1 cellular context compared by ENCODE assay signal in genomic region chr11:124800226-124800929, GRCh38.
TF ChIP-seq lines count a peak whose summit lies in the region.

TSS of gene MSANTD2 (minus strand) at chr11:124800406. CDS start at chr11:124800380, 26 bp downstream.

TF ChIP-seq in WTC11, 78 proteins besides CTCF, POLR2A, EP300 and RAD21 (continued from another document):
- 0 out of 2 replicates have a peak, but pooled peaks have one; percentile 26 for TF ChIP-seq CBFB (CRISPR knock-in tag; IDR thresholded peaks at IDR 0.05; ENCODE audit: low read depth)
- 0 out of 2 replicates have a peak, but pooled peaks have one; percentile 24 for TF ChIP-seq AFF4 (CRISPR knock-in tag; IDR thresholded peaks at IDR 0.05; ENCODE audit: borderline replicate concordance)
- TF ChIP-seq FOXJ3 (CRISPR knock-in tag; IDR thresholded peaks at IDR 0.05; ENCODE audit: borderline replicate concordance), result no peak
- TF ChIP-seq NR3C1 (CRISPR knock-in tag; conservative IDR thresholded peaks at IDR 0.05; ENCODE audit: low read depth), result no peak
- peak; percentile 73; the same call in 1 of the 2 replicates for TF ChIP-seq GABPB1 (CRISPR knock-in tag; IDR thresholded peaks at IDR 0.05)
- no peak for TF ChIP-seq ATF6 (CRISPR knock-in tag; IDR thresholded peaks at IDR 0.05)
- TF ChIP-seq CREM (CRISPR knock-in tag; IDR thresholded peaks at IDR 0.05), result peak; percentile 89; the same call in 1 of the 2 replicates
- 0 out of 2 replicates have a peak, but pooled peaks have one; percentile 23 for TF ChIP-seq ZNF232 (CRISPR knock-in tag; IDR thresholded peaks at IDR 0.05)
- peak; percentile 48; the same call in 1 of the 2 replicates for TF ChIP-seq MYBL2 (CRISPR knock-in tag; IDR thresholded peaks at IDR 0.05)
- no peak for TF ChIP-seq ZNF281 (CRISPR knock-in tag; IDR thresholded peaks at IDR 0.05)
- TF ChIP-seq ZMAT4 (CRISPR knock-in tag; IDR thresholded peaks at IDR 0.05), result 0 out of 2 replicates have a peak, but pooled peaks have one; percentile 31
- TF ChIP-seq ZBTB21 (CRISPR knock-in tag; IDR thresholded peaks at IDR 0.05; ENCODE audit: borderline replicate concordance), result 0 out of 2 replicates have a peak, but pooled peaks have one; percentile 74
- TF ChIP-seq PRRX2 (CRISPR knock-in tag; IDR thresholded peaks at IDR 0.05), result no peak
- TF ChIP-seq MAX (CRISPR knock-in tag; IDR thresholded peaks at IDR 0.05), result peak; percentile 48; the same call in 1 of the 2 replicates
- TF ChIP-seq SP1 (CRISPR knock-in tag; conservative IDR thresholded peaks at IDR 0.05), result no peak; the same call in 1 of the 2 replicates
- TF ChIP-seq STAT6 (CRISPR knock-in tag; conservative IDR thresholded peaks at IDR 0.05; ENCODE audit: low read depth), result 0 out of 2 replicates have a peak, but pooled peaks have one; percentile 30
- TF ChIP-seq PREB (CRISPR knock-in tag; IDR thresholded peaks at IDR 0.05; ENCODE audit: borderline replicate concordance), result no peak
